Comparison of ENCODE assay signal across 1 cellular context in the genomic region with DNA sequence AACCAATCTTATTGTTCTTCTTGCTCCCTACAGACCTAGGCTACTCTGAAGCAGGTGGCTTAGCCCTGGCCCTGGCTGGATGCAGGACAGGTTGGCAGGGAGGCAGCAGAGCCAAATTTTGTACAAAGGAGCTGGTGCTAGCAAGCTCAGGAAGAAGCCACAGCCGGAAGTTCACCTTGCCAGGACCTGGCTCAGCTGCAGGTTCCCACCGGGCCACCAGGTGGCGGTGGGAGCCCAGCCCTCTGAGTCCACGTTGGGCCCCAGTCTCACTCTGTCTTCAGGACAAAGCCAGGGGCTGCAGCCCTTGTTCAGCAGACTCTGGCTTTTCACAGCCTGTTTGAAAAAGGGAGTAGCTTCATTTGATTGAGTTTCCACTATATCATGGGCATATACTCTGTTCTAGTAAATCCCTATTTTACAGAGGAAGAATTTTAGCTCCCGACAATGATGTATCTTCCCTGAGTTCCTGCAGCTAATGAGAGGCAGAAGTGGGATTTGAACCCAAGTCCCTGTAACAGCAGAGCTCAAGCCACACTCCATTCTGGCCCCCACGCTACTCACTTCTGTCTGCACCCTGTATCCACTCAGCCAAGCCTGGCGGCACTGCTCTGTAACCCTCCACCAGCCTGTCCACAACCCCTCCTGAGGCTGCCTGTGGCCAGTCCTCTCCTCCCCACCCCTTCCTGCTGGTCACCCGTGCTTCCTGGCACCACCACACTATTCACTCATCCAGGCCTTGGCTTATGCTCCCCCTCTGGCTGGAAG.
TF ChIP-seq lines count a peak whose summit lies in the region.

No MANE protein-coding gene starts in this region.

TF ChIP-seq in endothelial cell of umbilical vein, 7 proteins besides CTCF, POLR2A, EP300 and RAD21 (continued from another document):
- TF ChIP-seq JUN (IDR thresholded peaks at IDR 0.05; ENCODE audit: borderline replicate concordance, insufficient read depth, insufficient read length, low read depth) (no peak), EZH2 (IDR thresholded peaks at IDR 0.05; ENCODE audit: borderline replicate concordance, low read depth, low read length, severe bottlenecking) (no peak), MYC (IDR thresholded peaks at IDR 0.05; ENCODE audit: low read depth, low read length) (no peak), FOS (IDR thresholded peaks at IDR 0.05; ENCODE audit: borderline replicate concordance, insufficient read depth, low read length) (no peak), POLR2AphosphoS5 (IDR thresholded peaks at IDR 0.05; ENCODE audit: insufficient read depth, low read depth, low read length) (no peak)
